24 cellular contexts compared by ENCODE assay signal in genomic region chr14:99134333-99135046, GRCh38.
A peak's percentile ranks its signal among the peaks of the same experiment; 100 is the strongest.
DNase-seq lines count a peak whose midpoint lies in the region; ATAC-seq and TF ChIP-seq lines count a peak whose summit lies in the region.
"Had no signal": no experiment of that assay in that cellular context is flagged by ENCODE, and none has a peak within 500 bp of the region (broad histone marks: within the 10 kb centered on the region; RNA-seq: fewer than 3 reads in every experiment).

No MANE protein-coding gene starts in this region.

- TF ChIP-seq CTCF in right atrium auricular region (IDR thresholded peaks at IDR 0.05), result no peak
- no peak for TF ChIP-seq CTCF in WTC11 (IDR thresholded peaks at IDR 0.05)
- TF ChIP-seq CTCF in WERI-Rb-1 (IDR thresholded peaks at IDR 0.05; ENCODE audit: low read depth, low read length), result no peak

- no peak overlapping the region for H3K4me3 ChIP-seq in right atrium auricular region
- no peak overlapping the region for H3K4me3 ChIP-seq in aorta (ENCODE audit: low read length in 2 of 2)
- H3K4me3 ChIP-seq in WERI-Rb-1 (ENCODE audit: low read depth, low read length), result no peak overlapping the region
- H3K4me3 ChIP-seq: right lobe of liver, tibial nerve had no signal

- POLR2A ChIA-PET in WTC11 (lab: Charles Lee), result no interaction called here

- no peak for ATAC-seq in left cardiac atrium
- peak; percentile 36 for ATAC-seq in aorta (ENCODE audit: low FRiP score)
- no peak for ATAC-seq in WTC11
- no peak for ATAC-seq in GM21825 (IDR thresholded peaks at IDR 0.05; ENCODE audit: unreplicated experiment)
- ATAC-seq: HCT116; natural killer cell treated with Interleukin-12 subunit alpha and Interleukin-12 subunit beta and Interleukin-15 and Interleukin-18, amount 100 ng/mL, for 72 hours; right lobe of liver had no signal

- no peaks in the 10 kb centered on the region for H3K4me1 ChIP-seq in right atrium auricular region
- H3K4me1 ChIP-seq in aorta (ENCODE audit: control insufficient read depth in 1 of 2, insufficient read depth in 2 of 2, low read length in 2 of 2), result no peaks in the 10 kb centered on the region
- H3K4me1 ChIP-seq: parathyroid adenoma, right lobe of liver, tibial nerve had no signal

- no peaks in the 10 kb centered on the region for H3K36me3 Mint-ChIP-seq in activated T-helper 2 cell treated with anti-CD3 and anti-CD28 coated beads, Interferon-gamma antibody, Interleukin-2, Interleukin-4, amounts not matched to agents 10 μg/mL and 5 μg/mL and 100 μg/mL, durations not matched to agents 14 hours and 24 hours and 36 hours (ENCODE audit: low read depth)
- H3K36me3 Mint-ChIP-seq in WTC11, result no peaks in the 10 kb centered on the region
- H3K36me3 Mint-ChIP-seq: activated naive CD8-positive, alpha-beta T cell treated with anti-CD3 and anti-CD28 coated beads, Interleukin-2, amount 10 ng/mL, durations not matched to agents 7 days and 5 days; natural killer cell treated with Interleukin-12 subunit alpha and Interleukin-12 subunit beta and Interleukin-15 and Interleukin-18, amount 100 ng/mL, for 72 hours had no signal

- no peaks in the 10 kb centered on the region for H3K4me1 Mint-ChIP-seq in activated T-helper 2 cell treated with anti-CD3 and anti-CD28 coated beads, Interferon-gamma antibody, Interleukin-2, Interleukin-4, amounts not matched to agents 10 μg/mL and 5 μg/mL and 100 μg/mL, durations not matched to agents 14 hours and 24 hours and 36 hours (ENCODE audit: low read depth)
- peaks cover 30% of the 10 kb centered on the region for H3K4me1 Mint-ChIP-seq in WTC11

- H3K27ac Mint-ChIP-seq in activated T-helper 2 cell treated with anti-CD3 and anti-CD28 coated beads, Interferon-gamma antibody, Interleukin-2, Interleukin-4, amounts not matched to agents 10 μg/mL and 5 μg/mL and 100 μg/mL, durations not matched to agents 14 hours and 24 hours and 36 hours, result no peak overlapping the region
- no peak overlapping the region for H3K27ac Mint-ChIP-seq in WTC11
- H3K27ac Mint-ChIP-seq: activated naive CD8-positive, alpha-beta T cell treated with anti-CD3 and anti-CD28 coated beads, Interleukin-2, amount 10 ng/mL, durations not matched to agents 7 days and 5 days; activated T-helper 1 cell treated with anti-CD3 and anti-CD28 coated beads, Interleukin-12 subunit alpha, Interleukin-12 subunit beta, Interleukin-2, Interleukin-4 antibody, amounts not matched to agents 30 ng/mL and 10 ng/mL and 1 ng/mL, durations not matched to agents 14 hours and 24 hours and 36 hours; CD4-positive, alpha-beta T cell; natural killer cell treated with Interleukin-12 subunit alpha and Interleukin-12 subunit beta and Interleukin-15 and Interleukin-18, amount 100 ng/mL, for 72 hours; stimulated activated naive CD8-positive, alpha-beta T cell treated with anti-CD3 and anti-CD28 coated beads, Interleukin-15, Interleukin-2, amounts not matched to agents 100 ng/mL and 50 ng/mL, for 24 hours had no signal

- WGBS in aorta, 2 donors, result 95 to 96% methylated on average over 9 of the region's 9 CpGs

- CTCF ChIA-PET in WTC11 (lab: Charles Lee), result interaction anchor here (0.7 kb wide), 1 partner anchor 185 kb away, joined by 3 read pairs; no protein-coding TSS in a partner anchor

- intact Hi-C loops in left cardiac atrium (cut with DNase I) (no loop called here), aorta (cut with DNase I) (no loop called here)
- intact Hi-C loops in activated T-helper 2 cell treated with anti-CD3 and anti-CD28 coated beads, Interferon-gamma antibody, Interleukin-2, Interleukin-4, amounts not matched to agents 10 μg/mL and 5 μg/mL and 100 μg/mL, durations not matched to agents 14 hours and 24 hours and 36 hours (cut with micrococcal nuclease), result no loop called here

- no peaks in the 10 kb centered on the region for H3K9me3 Mint-ChIP-seq in activated T-helper 2 cell treated with anti-CD3 and anti-CD28 coated beads, Interferon-gamma antibody, Interleukin-2, Interleukin-4, amounts not matched to agents 10 μg/mL and 5 μg/mL and 100 μg/mL, durations not matched to agents 14 hours and 24 hours and 36 hours
- no peaks in the 10 kb centered on the region; the same call in 1 of the 2 replicates for H3K9me3 Mint-ChIP-seq in WTC11
- H3K9me3 Mint-ChIP-seq: activated naive CD8-positive, alpha-beta T cell treated with anti-CD3 and anti-CD28 coated beads, Interleukin-2, amount 10 ng/mL, durations not matched to agents 7 days and 5 days; activated T-helper 1 cell treated with anti-CD3 and anti-CD28 coated beads, Interleukin-12 subunit alpha, Interleukin-12 subunit beta, Interleukin-2, Interleukin-4 antibody, amounts not matched to agents 30 ng/mL and 10 ng/mL and 1 ng/mL, durations not matched to agents 14 hours and 24 hours and 36 hours; CD4-positive, alpha-beta T cell; natural killer cell treated with Interleukin-12 subunit alpha and Interleukin-12 subunit beta and Interleukin-15 and Interleukin-18, amount 100 ng/mL, for 72 hours; stimulated activated naive CD8-positive, alpha-beta T cell treated with anti-CD3 and anti-CD28 coated beads, Interleukin-15, Interleukin-2, amounts not matched to agents 100 ng/mL and 50 ng/mL, for 24 hours had no signal

- no peak overlapping the region for H3K27ac ChIP-seq in right atrium auricular region
- no peak overlapping the region for H3K27ac ChIP-seq in aorta (ENCODE audit: low read depth in 1 of 2, low read length in 2 of 2)
- no peak overlapping the region for H3K27ac ChIP-seq in WERI-Rb-1
- H3K27ac ChIP-seq: parathyroid adenoma, right lobe of liver, tibial nerve had no signal

- H3K27me3 Mint-ChIP-seq in activated T-helper 2 cell treated with anti-CD3 and anti-CD28 coated beads, Interferon-gamma antibody, Interleukin-2, Interleukin-4, amounts not matched to agents 10 μg/mL and 5 μg/mL and 100 μg/mL, durations not matched to agents 14 hours and 24 hours and 36 hours (ENCODE audit: low read depth), result no peaks in the 10 kb centered on the region
- no peaks in the 10 kb centered on the region; the same call in 1 of the 2 replicates for H3K27me3 Mint-ChIP-seq in WTC11 (ENCODE audit: low read depth)
- H3K27me3 Mint-ChIP-seq: activated naive CD8-positive, alpha-beta T cell treated with anti-CD3 and anti-CD28 coated beads, Interleukin-2, amount 10 ng/mL, durations not matched to agents 7 days and 5 days; CD4-positive, alpha-beta T cell; natural killer cell treated with Interleukin-12 subunit alpha and Interleukin-12 subunit beta and Interleukin-15 and Interleukin-18, amount 100 ng/mL, for 72 hours; stimulated activated naive CD8-positive, alpha-beta T cell treated with anti-CD3 and anti-CD28 coated beads, Interleukin-15, Interleukin-2, amounts not matched to agents 100 ng/mL and 50 ng/mL, for 24 hours had no signal

- H3K36me3 ChIP-seq in right atrium auricular region, result no peaks in the 10 kb centered on the region
- no peaks in the 10 kb centered on the region for H3K36me3 ChIP-seq in aorta (ENCODE audit: control insufficient read depth in 1 of 2, insufficient read depth in 2 of 2, low read length in 1 of 2)
- H3K36me3 ChIP-seq in WERI-Rb-1, result no peaks in the 10 kb centered on the region
- H3K36me3 ChIP-seq: right lobe of liver, tibial nerve had no signal

- H3K9me3 ChIP-seq in right atrium auricular region (no peaks in the 10 kb centered on the region), aorta (ENCODE audit: control insufficient read depth, low read length) (no peaks in the 10 kb centered on the region), WERI-Rb-1 (ENCODE audit: severe bottlenecking) (no peaks in the 10 kb centered on the region)
- H3K9me3 ChIP-seq: right lobe of liver had no signal

- DNase-seq in right atrium auricular region (ENCODE audit: low spot score) (peak; percentile 52), left cardiac atrium (no peak), mesenteric fat pad (ENCODE audit: low spot score) (peak; percentile 69), aorta (peak in 1 of 2 donors; percentile 21), WTC11 (ENCODE audit: low spot score) (no peak), WERI-Rb-1 (no peak)
- peak; percentile 4 for DNase-seq in activated T-helper 2 cell treated with anti-CD3 and anti-CD28 coated beads, Interferon-gamma antibody, Interleukin-2, Interleukin-4, amounts not matched to agents 10 μg/mL and 5 μg/mL and 100 μg/mL, durations not matched to agents 14 hours and 24 hours and 36 hours (ENCODE audit: low spot score)
- DNase-seq: activated naive CD8-positive, alpha-beta T cell treated with anti-CD3 and anti-CD28 coated beads, Interleukin-2, amount 10 ng/mL, durations not matched to agents 7 days and 5 days; cerebellar nuclear complex; IMR-90; NCI-H1417 treated with DMSO at 0.1 percent for 48 hours; NCI-H2081 treated with DMSO at 0.1 percent for 48 hours; NCI-H345; NCI-H82; T1000 had no signal

- no peak overlapping the region for H3K4me3 Mint-ChIP-seq in activated T-helper 2 cell treated with anti-CD3 and anti-CD28 coated beads, Interferon-gamma antibody, Interleukin-2, Interleukin-4, amounts not matched to agents 10 μg/mL and 5 μg/mL and 100 μg/mL, durations not matched to agents 14 hours and 24 hours and 36 hours (ENCODE audit: low read depth)
- H3K4me3 Mint-ChIP-seq in WTC11, result no peak overlapping the region
- H3K4me3 Mint-ChIP-seq: activated naive CD8-positive, alpha-beta T cell treated with anti-CD3 and anti-CD28 coated beads, Interleukin-2, amount 10 ng/mL, durations not matched to agents 7 days and 5 days; activated T-helper 1 cell treated with anti-CD3 and anti-CD28 coated beads, Interleukin-12 subunit alpha, Interleukin-12 subunit beta, Interleukin-2, Interleukin-4 antibody, amounts not matched to agents 30 ng/mL and 10 ng/mL and 1 ng/mL, durations not matched to agents 14 hours and 24 hours and 36 hours; CD4-positive, alpha-beta T cell; natural killer cell treated with Interleukin-12 subunit alpha and Interleukin-12 subunit beta and Interleukin-15 and Interleukin-18, amount 100 ng/mL, for 72 hours; stimulated activated naive CD8-positive, alpha-beta T cell treated with anti-CD3 and anti-CD28 coated beads, Interleukin-15, Interleukin-2, amounts not matched to agents 100 ng/mL and 50 ng/mL, for 24 hours had no signal

- H3K27me3 ChIP-seq in right atrium auricular region (no peaks in the 10 kb centered on the region), aorta (ENCODE audit: control insufficient read depth in 1 of 2, insufficient read depth in 2 of 2, low read length in 1 of 2) (no peaks in the 10 kb centered on the region), WERI-Rb-1 (ENCODE audit: insufficient read depth, low read depth, severe bottlenecking) (peaks cover 90% of the 10 kb centered on the region)
- H3K27me3 ChIP-seq: right lobe of liver, tibial nerve had no signal

TF ChIP-seq in WTC11, 78 proteins besides CTCF, POLR2A, EP300 and RAD21 (continues in another document):
- no peak for TF ChIP-seq ELF4 (CRISPR knock-in tag; IDR thresholded peaks at IDR 0.05; ENCODE audit: low read depth)
- no peak for TF ChIP-seq NFYB (CRISPR knock-in tag; conservative IDR thresholded peaks at IDR 0.05; ENCODE audit: low read depth)
- TF ChIP-seq CREB1 (CRISPR knock-in tag; IDR thresholded peaks at IDR 0.05), result no peak
- TF ChIP-seq TP53 (CRISPR knock-in tag; IDR thresholded peaks at IDR 0.05), result no peak

Comparison
In these comparisons a context has a peak if more than half of its experiments do, and no peak if none do; other contexts are left out.
1. DNase-seq: peak in right atrium auricular region (single experiment), activated T-helper 2 cell treated with anti-CD3 and anti-CD28 coated beads, Interferon-gamma antibody, Interleukin-2, Interleukin-4, amounts not matched to agents 10 μg/mL and 5 μg/mL and 100 μg/mL, durations not matched to agents 14 hours and 24 hours and 36 hours (single experiment) and mesenteric fat pad (single experiment); none in left cardiac atrium (single experiment), WTC11 (single experiment) and WERI-Rb-1 (single experiment).